Comparison of ENCODE assay signal across 9 cellular contexts in genomic region chr16:15435216-15435864, GRCh38. TPM values are rescaled to one million over a fixed set of nuclear protein-coding genes. Genes with fewer than 3 reads are reported as not detected.
A peak's percentile ranks its signal among the peaks of the same experiment; 100 is the strongest.
DNase-seq lines count a peak whose midpoint lies in the region; ATAC-seq and TF ChIP-seq lines count a peak whose summit lies in the region.
"Had no signal": no experiment of that assay in that cellular context is flagged by ENCODE, and none has a peak within 500 bp of the region (broad histone marks: within the 10 kb centered on the region; RNA-seq: fewer than 3 reads in every experiment).

No MANE protein-coding gene starts in this region.

- H3K4me2 ChIP-seq in skeletal muscle satellite cell (ENCODE audit: low read length), result peak overlapping the region; percentile 98

- H3K27me3 Mint-ChIP-seq in HFFc6 (ENCODE audit: insufficient read depth), result no peaks in the 10 kb centered on the region
- peaks cover 20% of the 10 kb centered on the region for H3K27me3 Mint-ChIP-seq in activated CD8-positive, alpha-beta T cell treated with anti-CD3 and anti-CD28 coated beads for 36 hours

- H3K4me3 ChIP-seq in right atrium auricular region (peak overlapping the region; percentile 75 to 81), skeletal muscle satellite cell (ENCODE audit: low read length) (peak overlapping the region; percentile 98)
- H3K4me3 ChIP-seq: SK-N-MC had no signal

- DNase-seq in HFFc6 (no peak), right atrium auricular region (ENCODE audit: low spot score) (no peak), hepatic stellate cell (ENCODE audit: low spot score) (no peak), H4 (ENCODE audit: low spot score) (no peak)
- peak; percentile 5 for DNase-seq in activated CD8-positive, alpha-beta T cell treated with anti-CD3 and anti-CD28 coated beads for 36 hours
- no peak for DNase-seq in activated effector memory CD4-positive, alpha-beta T cell treated with anti-CD3 and anti-CD28 coated beads, Interleukin-2, amount 50 U/mL, for 16 hours

- CTCF ChIA-PET in activated CD8-positive, alpha-beta T cell treated with anti-CD3 and anti-CD28 coated beads for 36 hours (lab: Charles Lee), result no interaction called here

- TF ChIP-seq CTCF in HFFc6 (IDR thresholded peaks at IDR 0.05), result no peak
- no peak for TF ChIP-seq CTCF in activated CD8-positive, alpha-beta T cell treated with anti-CD3 and anti-CD28 coated beads for 36 hours (IDR thresholded peaks at IDR 0.05)
- TF ChIP-seq CTCF in right atrium auricular region (IDR thresholded peaks at IDR 0.05), result no peak

- H3K36me3 Mint-ChIP-seq in HFFc6 (ENCODE audit: low read depth), result no peaks in the 10 kb centered on the region
- no peaks in the 10 kb centered on the region for H3K36me3 Mint-ChIP-seq in activated CD8-positive, alpha-beta T cell treated with anti-CD3 and anti-CD28 coated beads for 36 hours (ENCODE audit: low read depth)

- peaks cover 41% of the 10 kb centered on the region for H3K4me1 Mint-ChIP-seq in HFFc6 (ENCODE audit: low read depth)
- H3K4me1 Mint-ChIP-seq in activated CD8-positive, alpha-beta T cell treated with anti-CD3 and anti-CD28 coated beads for 36 hours (ENCODE audit: low read depth), result peaks cover 16% of the 10 kb centered on the region

- no peak for ATAC-seq in activated CD8-positive, alpha-beta T cell treated with anti-CD3 and anti-CD28 coated beads for 36 hours
- ATAC-seq in GM21381 (IDR thresholded peaks at IDR 0.05; ENCODE audit: unreplicated experiment), result no peak

- H3K4me1 ChIP-seq in right atrium auricular region (peaks cover 0 to 19% of the 10 kb centered on the region in 2 donors), skeletal muscle satellite cell (ENCODE audit: control insufficient read depth, insufficient read depth, low read length) (peaks cover 23% of the 10 kb centered on the region)

- no peaks in the 10 kb centered on the region for H3K27me3 ChIP-seq in right atrium auricular region
- no peaks in the 10 kb centered on the region for H3K27me3 ChIP-seq in skeletal muscle satellite cell (ENCODE audit: control insufficient read depth, insufficient read depth, low read length)

- peak overlapping the region; percentile 96 for H3K4me3 Mint-ChIP-seq in HFFc6
- H3K4me3 Mint-ChIP-seq in activated CD8-positive, alpha-beta T cell treated with anti-CD3 and anti-CD28 coated beads for 36 hours, result peak overlapping the region; percentile 76

- H3K27ac ChIP-seq in right atrium auricular region, result peak overlapping the region; percentile 82 to 84
- H3K27ac ChIP-seq: SK-N-MC had no signal

- no peaks in the 10 kb centered on the region for H3K9me3 Mint-ChIP-seq in HFFc6
- no peaks in the 10 kb centered on the region for H3K9me3 Mint-ChIP-seq in activated CD8-positive, alpha-beta T cell treated with anti-CD3 and anti-CD28 coated beads for 36 hours

- H3K9me3 ChIP-seq in right atrium auricular region (no peaks in the 10 kb centered on the region), skeletal muscle satellite cell (replicated peaks; ENCODE audit: low read length) (no peaks in the 10 kb centered on the region)

- peak overlapping the region; percentile 85 for H3K9ac ChIP-seq in skeletal muscle satellite cell (ENCODE audit: low read depth, low read length)

- H3K36me3 ChIP-seq in right atrium auricular region, result no peaks in the 10 kb centered on the region
- H3K36me3 ChIP-seq in skeletal muscle satellite cell (ENCODE audit: insufficient read depth, low read length), result no peaks in the 10 kb centered on the region

- H3K27ac Mint-ChIP-seq in HFFc6, result peak overlapping the region; percentile 51; the same call in 1 of the 2 replicates
- no peak overlapping the region for H3K27ac Mint-ChIP-seq in activated CD8-positive, alpha-beta T cell treated with anti-CD3 and anti-CD28 coated beads for 36 hours

- intact Hi-C loops in activated CD8-positive, alpha-beta T cell treated with anti-CD3 and anti-CD28 coated beads for 36 hours (cut with micrococcal nuclease), result no loop called here

- POLR2A ChIA-PET in activated CD8-positive, alpha-beta T cell treated with anti-CD3 and anti-CD28 coated beads for 36 hours (lab: Charles Lee), result no interaction called here

RNA-seq across cellular contexts. Expression of gene BMERB1, which starts 1.0 kb away (rescaled TPM):
- total RNA-seq in HFFc6 (2021; fragmentation: NEBNext Ultra II Directional; extraction: Animal tissue kit (Norgen Biotek cat#: 25700)), result 10 to 100 TPM; 24.3 to 35.1 (median 29.9) TPM
- 10 to 100 TPM; 14.0 to 14.1 TPM for total RNA-seq in activated CD8-positive, alpha-beta T cell treated with anti-CD3 and anti-CD28 coated beads for 36 hours
- total RNA-seq in right atrium auricular region, result 10 to 100 TPM; 55.0 to 55.3 TPM
- 27.4 and 32.1 TPM in 2 replicates for total RNA-seq in skeletal muscle satellite cell (2012; rRNA removed)
- 12.5 and 16.4 TPM in 2 replicates for total RNA-seq in H4 (2014; rRNA removed; shearing (Covaris generic))

RNA-seq across cellular contexts. Expression of gene MPV17L, which starts 39.8 kb away (rescaled TPM):
- not detected for total RNA-seq in HFFc6 (2021; fragmentation: NEBNext Ultra II Directional; extraction: Animal tissue kit (Norgen Biotek cat#: 25700))
- under 1 TPM; 0.20 to 0.47 TPM for total RNA-seq in activated CD8-positive, alpha-beta T cell treated with anti-CD3 and anti-CD28 coated beads for 36 hours
- total RNA-seq in right atrium auricular region, result 10 to 100 TPM in 1 of 2 donors, 1 to 10 TPM in 1; 7.2 to 10.8 TPM
- total RNA-seq in skeletal muscle satellite cell (2012; rRNA removed), result 0.66 and 0.76 TPM in 2 replicates
- total RNA-seq in H4 (2014; rRNA removed; shearing (Covaris generic)), result not detected in 2 replicates

RNA-seq across cellular contexts. Expression of gene NPIPA5, which starts 57.2 kb away (rescaled TPM):
- under 1 TPM in 5 of 6 experiments, not detected in 1; 0.21 to 0.66 (median 0.28) TPM for total RNA-seq in HFFc6 (2021; fragmentation: NEBNext Ultra II Directional; extraction: Animal tissue kit (Norgen Biotek cat#: 25700))
- 1 to 10 TPM in 1 of 2 experiments, under 1 TPM in 1; 0.40 to 2.8 TPM for total RNA-seq in activated CD8-positive, alpha-beta T cell treated with anti-CD3 and anti-CD28 coated beads for 36 hours
- total RNA-seq in right atrium auricular region, result 1 to 10 TPM; 3.8 to 9.1 TPM
- 2.5 and 5.2 TPM in 2 replicates for total RNA-seq in skeletal muscle satellite cell (2012; rRNA removed)
- 0.17 and 2.1 TPM in 2 replicates for total RNA-seq in H4 (2014; rRNA removed; shearing (Covaris generic))
